Comparison of ENCODE assay signal across 22 cellular contexts in genomic region chr7:109376576-109376975, GRCh38.
DNase-seq lines count a peak whose midpoint lies in the region; ATAC-seq and TF ChIP-seq lines count a peak whose summit lies in the region.
"Had no signal": no experiment of that assay in that cellular context is flagged by ENCODE, and none has a peak within 500 bp of the region (broad histone marks: within the 10 kb centered on the region; RNA-seq: fewer than 3 reads in every experiment).

No MANE protein-coding gene starts in this region.

- H3F3A ChIP-seq in SK-N-SH (replicated peaks; ENCODE audit: insufficient read depth) = no peaks in the 10 kb centered on the region

- H3K79me2 ChIP-seq in SK-N-SH (ENCODE audit: insufficient read depth) (no peaks in the 10 kb centered on the region), OCI-LY7 (ENCODE audit: insufficient read depth, low read depth, low read length) (no peaks in the 10 kb centered on the region)

- H4K20me1 ChIP-seq in SK-N-SH (ENCODE audit: insufficient read depth) (no peaks in the 10 kb centered on the region), OCI-LY7 (ENCODE audit: insufficient read depth, low read length) (no peaks in the 10 kb centered on the region)
- H4K20me1 ChIP-seq: BLaER1 had no signal

- intact Hi-C loops in OCI-LY7 (cut with micrococcal nuclease; ENCODE audit: unreplicated experiment) = no loop called here

- CTCF ChIA-PET in SK-N-SH (lab: Yijun Ruan, JAX) (interaction anchor here (1.3 kb wide), 1 partner anchor 10 kb away, joined by 4 read pairs; no protein-coding TSS in a partner anchor), OCI-LY7 (lab: Charles Lee; ENCODE audit: unreplicated experiment) (no interaction called here)

- POLR2A ChIA-PET in SK-N-SH (lab: Yijun Ruan, JAX) (no interaction called here), OCI-LY7 (lab: Charles Lee) (interaction anchor here (1.0 kb wide), 1 partner anchor 81 kb away, joined by 5 read pairs; no protein-coding TSS in a partner anchor)

- TF ChIP-seq EP300 in SK-N-SH (IDR thresholded peaks at IDR 0.05; ENCODE audit: borderline replicate concordance in 1 of 2, low read depth in 1 of 2, low read length in 1 of 2) = no peak

- BruUV-seq in OCI-LY7 (replicated peaks; lab: Mats Ljungman, UMichigan) = no TSS peak

- H3K4me3 ChIP-seq in SK-N-SH (ENCODE audit: low read depth in 2 of 2, low read length in 1 of 2) (no peak overlapping the region), cardiac fibroblast (replicated peaks in 1 of 2; ENCODE audit: low read depth in 2 of 2, low read length in 2 of 2) (no peak overlapping the region), retinal pigment epithelial cell (ENCODE audit: low read length) (no peak overlapping the region), OCI-LY7 (ENCODE audit: low read depth, low read length, poor library complexity, severe bottlenecking) (no peak overlapping the region)
- H3K4me3 ChIP-seq: BLaER1, GM23338, SJCRH30 had no signal

- H3K27ac ChIP-seq in SK-N-SH (ENCODE audit: low read depth in 2 of 2, low read length in 1 of 2) = no peak overlapping the region
- H3K27ac ChIP-seq in OCI-LY7 (ENCODE audit: low read depth, low read length, poor library complexity, severe bottlenecking) = no peak overlapping the region
- H3K27ac ChIP-seq: 22Rv1, BLaER1, SJCRH30 had no signal

- ATAC-seq in SK-N-SH treated with all-trans-retinoic acid at 6 μM for 48 hours = no peak
- ATAC-seq in GM21825 (IDR thresholded peaks at IDR 0.05; ENCODE audit: unreplicated experiment) = no peak
- ATAC-seq: GM23338, Panc1 had no signal

- H2AFZ ChIP-seq in SK-N-SH (ENCODE audit: low read depth) = no peak overlapping the region
- no peak overlapping the region for H2AFZ ChIP-seq in OCI-LY7 (ENCODE audit: low read length)

- no peak for TF ChIP-seq RAD21 in SK-N-SH (IDR thresholded peaks at IDR 0.05; ENCODE audit: low read length)

- H3K4me2 ChIP-seq in SK-N-SH (no peak overlapping the region), OCI-LY7 (ENCODE audit: low read length) (no peak overlapping the region)
- H3K4me2 ChIP-seq: BLaER1, GM23338 had no signal

- no peaks in the 10 kb centered on the region for H3K36me3 ChIP-seq in SK-N-SH (replicated peaks in 1 of 2; ENCODE audit: control insufficient read depth in 1 of 2, insufficient read depth in 2 of 2, low read length in 1 of 2)
- no peaks in the 10 kb centered on the region for H3K36me3 ChIP-seq in OCI-LY7 (ENCODE audit: insufficient read depth, low read length)
- H3K36me3 ChIP-seq: BLaER1, SJCRH30 had no signal

- no peak for TF ChIP-seq CTCF in SK-N-SH (IDR thresholded peaks at IDR 0.05)
- no peak for TF ChIP-seq CTCF in cardiac fibroblast (IDR thresholded peaks at IDR 0.05; ENCODE audit: low read depth, low read length)
- TF ChIP-seq CTCF in retinal pigment epithelial cell (conservative IDR thresholded peaks at IDR 0.05; ENCODE audit: low read depth, low read length) = no peak
- no peak for TF ChIP-seq CTCF in OCI-LY7 (conservative IDR thresholded peaks at IDR 0.05; ENCODE audit: low read length)

- H3K4me1 ChIP-seq in SK-N-SH (ENCODE audit: control insufficient read depth in 1 of 2, insufficient read depth in 2 of 2, low read depth in 1 of 2, low read length in 1 of 2) = no peaks in the 10 kb centered on the region
- H3K4me1 ChIP-seq in OCI-LY7 (ENCODE audit: insufficient read depth, low read length, poor library complexity, severe bottlenecking) = no peaks in the 10 kb centered on the region
- H3K4me1 ChIP-seq: BLaER1, SJCRH30 had no signal

- no peaks in the 10 kb centered on the region for H3K27me3 ChIP-seq in SK-N-SH (ENCODE audit: insufficient read depth)
- H3K27me3 ChIP-seq: BLaER1, SJCRH30 had no signal

- H3K9me2 ChIP-seq in SK-N-SH (peaks cover 3% of the 10 kb centered on the region), OCI-LY7 (ENCODE audit: insufficient read depth, low read length) (no peaks in the 10 kb centered on the region)

- H3K9me3 ChIP-seq in SK-N-SH (peaks cover 3% of the 10 kb centered on the region; the same call in 1 of the 2 replicates), OCI-LY7 (ENCODE audit: low read length) (no peaks in the 10 kb centered on the region)
- H3K9me3 ChIP-seq: BLaER1, SJCRH30 had no signal

- no peak overlapping the region for H3K9ac ChIP-seq in SK-N-SH
- H3K9ac ChIP-seq: BLaER1 had no signal

- DNase-seq in SK-N-SH (no peak), cardiac fibroblast (ENCODE audit: low read depth in 2 of 2) (peak; percentile 0 to 1), glomerular visceral epithelial cell (ENCODE audit: extremely low spot score) (peak; percentile 8), retinal pigment epithelial cell (ENCODE audit: low read depth) (peak; percentile 39), NCI-H2227 (lab: John Stamatoyannopoulos, UW; ENCODE audit: unreplicated experiment) (no peak), OCI-LY7 (ENCODE audit: low spot score) (no peak)
- DNase-seq: ACHN; CD4-positive, alpha-beta T cell; COR-L47; DMS79 treated with DMSO at 0.1 percent for 48 hours; HCEC 1CT; NCI-H1417; NCI-H1694 treated with DMSO at 0.1 percent for 48 hours; NCI-H446 treated with DMSO at 0.1 percent for 48 hours; NCI-H526 treated with DMSO at 0.1 percent for 48 hours; SJCRH30 had no signal

TF ChIP-seq in SK-N-SH treated with all-trans-retinoic acid at 6 μM for 48 hours, 23 proteins besides CTCF, POLR2A, EP300 and RAD21:
- TF ChIP-seq GLIS3 (CRISPR knock-in tag; IDR thresholded peaks at IDR 0.05) (no peak), ISL1 (CRISPR knock-in tag; IDR thresholded peaks at IDR 0.05) (0 out of 2 replicates have a peak, but pooled peaks have one; percentile 18), ZC3H10 (CRISPR knock-in tag; IDR thresholded peaks at IDR 0.05) (no peak)
- TF ChIP-seq, protein P1, sequence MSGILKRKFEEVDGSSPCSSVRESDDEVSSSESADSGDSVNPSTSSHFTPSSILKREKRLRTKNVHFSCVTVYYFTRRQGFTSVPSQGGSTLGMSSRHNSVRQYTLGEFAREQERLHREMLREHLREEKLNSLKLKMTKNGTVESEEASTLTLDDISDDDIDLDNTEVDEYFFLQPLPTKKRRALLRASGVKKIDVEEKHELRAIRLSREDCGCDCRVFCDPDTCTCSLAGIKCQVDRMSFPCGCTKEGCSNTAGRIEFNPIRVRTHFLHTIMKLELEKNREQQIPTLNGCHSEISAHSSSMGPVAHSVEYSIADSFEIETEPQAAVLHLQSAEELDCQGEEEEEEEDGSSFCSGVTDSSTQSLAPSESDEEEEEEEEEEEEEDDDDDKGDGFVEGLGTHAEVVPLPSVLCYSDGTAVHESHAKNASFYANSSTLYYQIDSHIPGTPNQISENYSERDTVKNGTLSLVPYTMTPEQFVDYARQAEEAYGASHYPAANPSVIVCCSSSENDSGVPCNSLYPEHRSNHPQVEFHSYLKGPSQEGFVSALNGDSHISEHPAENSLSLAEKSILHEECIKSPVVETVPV (CRISPR knock-in tag; IDR thresholded peaks at IDR 0.05) = no peak

TF ChIP-seq in SK-N-SH, 30 proteins besides CTCF, POLR2A, EP300 and RAD21:
- TF ChIP-seq MAX (IDR thresholded peaks at IDR 0.05; ENCODE audit: low read depth) (no peak), ELF1 (IDR thresholded peaks at IDR 0.05) (no peak)

Comparison
In these comparisons a context has a peak if more than half of its experiments do, and no peak if none do; other contexts are left out.
1. DNase-seq: peak in cardiac fibroblast (2 of 2), glomerular visceral epithelial cell (single experiment) and retinal pigment epithelial cell (single experiment); none in SK-N-SH (single experiment), NCI-H2227 (single experiment) and OCI-LY7 (single experiment).